In the genomic region with DNA sequence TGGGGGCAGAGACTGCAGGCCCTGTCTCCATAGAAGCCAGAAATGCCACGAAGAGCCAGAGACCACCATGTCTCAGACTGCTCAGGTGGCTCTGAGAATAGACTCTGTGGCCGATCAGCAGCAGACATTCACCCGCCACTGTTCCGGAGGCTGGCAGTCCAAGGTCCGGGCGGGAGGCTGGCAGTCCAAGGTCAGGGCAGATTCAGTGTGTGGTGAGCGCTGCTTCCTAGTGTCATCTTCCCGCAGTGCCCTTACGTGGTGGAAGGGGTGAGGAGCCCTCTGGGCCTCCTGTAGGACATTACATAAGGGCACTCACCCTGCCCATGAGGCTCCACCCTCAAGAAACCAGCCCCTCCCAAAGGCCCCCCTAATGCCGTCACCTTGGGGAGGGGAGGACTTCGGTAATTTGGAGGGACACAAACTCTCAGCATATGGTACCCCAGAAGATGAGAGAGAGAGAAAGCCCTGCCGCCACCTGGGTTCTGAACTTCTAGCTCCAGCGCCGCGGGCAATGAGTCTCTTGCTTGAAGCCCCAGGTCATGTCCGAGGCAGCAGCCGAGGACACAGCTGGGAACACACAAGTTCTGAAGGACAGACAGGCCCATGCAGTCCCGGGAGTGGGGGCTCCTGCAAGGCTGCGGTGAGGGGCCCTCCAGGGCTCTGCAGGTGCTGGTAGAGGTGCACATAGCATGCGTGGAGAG, we compare ENCODE assay signal across 1 cellular context.
A peak's percentile ranks its signal among the peaks of the same experiment; 100 is the strongest.
TF ChIP-seq lines count a peak whose summit lies in the region.

No MANE protein-coding gene starts in this region.

TF ChIP-seq in HepG2, 621 proteins besides CTCF, POLR2A, EP300 and RAD21 (continued from another document and continues in another):
- TF ChIP-seq, protein P1, sequence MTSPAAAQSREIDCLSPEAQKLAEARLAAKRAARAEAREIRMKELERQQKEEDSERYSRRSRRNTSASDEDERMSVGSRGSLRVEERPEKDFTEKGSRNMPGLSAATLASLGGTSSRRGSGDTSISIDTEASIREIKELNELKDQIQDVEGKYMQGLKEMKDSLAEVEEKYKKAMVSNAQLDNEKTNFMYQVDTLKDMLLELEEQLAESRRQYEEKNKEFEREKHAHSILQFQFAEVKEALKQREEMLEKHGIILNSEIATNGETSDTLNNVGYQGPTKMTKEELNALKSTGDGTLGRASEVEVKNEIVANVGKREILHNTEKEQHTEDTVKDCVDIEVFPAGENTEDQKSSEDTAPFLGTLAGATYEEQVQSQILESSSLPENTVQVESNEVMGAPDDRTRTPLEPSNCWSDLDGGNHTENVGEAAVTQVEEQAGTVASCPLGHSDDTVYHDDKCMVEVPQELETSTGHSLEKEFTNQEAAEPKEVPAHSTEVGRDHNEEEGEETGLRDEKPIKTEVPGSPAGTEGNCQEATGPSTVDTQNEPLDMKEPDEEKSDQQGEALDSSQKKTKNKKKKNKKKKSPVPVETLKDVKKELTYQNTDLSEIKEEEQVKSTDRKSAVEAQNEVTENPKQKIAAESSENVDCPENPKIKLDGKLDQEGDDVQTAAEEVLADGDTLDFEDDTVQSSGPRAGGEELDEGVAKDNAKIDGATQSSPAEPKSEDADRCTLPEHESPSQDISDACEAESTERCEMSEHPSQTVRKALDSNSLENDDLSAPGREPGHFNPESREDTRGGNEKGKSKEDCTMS (CRISPR knock-in tag; conservative IDR thresholded peaks at IDR 0.05) = no peak
- TF ChIP-seq BRD4 (CRISPR knock-in tag; IDR thresholded peaks at IDR 0.05) (peak; percentile 64; the same call in 1 of the 2 replicates), REXO4 (CRISPR knock-in tag; IDR thresholded peaks at IDR 0.05; ENCODE audit: borderline replicate concordance) (no peak), HNRNPLL (IDR thresholded peaks at IDR 0.05; ENCODE audit: low read depth, low read length, poor library complexity, severe bottlenecking) (no peak), ETV5 (CRISPR knock-in tag; IDR thresholded peaks at IDR 0.05; ENCODE audit: borderline replicate concordance) (peak; percentile 78), ZNF350 (CRISPR knock-in tag; IDR thresholded peaks at IDR 0.05; ENCODE audit: borderline replicate concordance, low read depth) (peak; percentile 83), NONO (IDR thresholded peaks at IDR 0.05) (no peak), NONO (CRISPR knock-in tag; conservative IDR thresholded peaks at IDR 0.05) (0 out of 2 replicates have a peak, but pooled peaks have one; percentile 51), ZNF552 (CRISPR knock-in tag; IDR thresholded peaks at IDR 0.05; ENCODE audit: borderline replicate concordance) (no peak), JUN (CRISPR knock-in tag; IDR thresholded peaks at IDR 0.05) (no peak), ZNF256 (CRISPR knock-in tag; conservative IDR thresholded peaks at IDR 0.05) (no peak), BCL6 (CRISPR knock-in tag; IDR thresholded peaks at IDR 0.05) (peak; percentile 86), ZNF703 (CRISPR knock-in tag; IDR thresholded peaks at IDR 0.05; ENCODE audit: borderline replicate concordance) (no peak), HOXA9 (CRISPR knock-in tag; IDR thresholded peaks at IDR 0.05; ENCODE audit: borderline replicate concordance) (no peak)
- TF ChIP-seq, protein P2, sequence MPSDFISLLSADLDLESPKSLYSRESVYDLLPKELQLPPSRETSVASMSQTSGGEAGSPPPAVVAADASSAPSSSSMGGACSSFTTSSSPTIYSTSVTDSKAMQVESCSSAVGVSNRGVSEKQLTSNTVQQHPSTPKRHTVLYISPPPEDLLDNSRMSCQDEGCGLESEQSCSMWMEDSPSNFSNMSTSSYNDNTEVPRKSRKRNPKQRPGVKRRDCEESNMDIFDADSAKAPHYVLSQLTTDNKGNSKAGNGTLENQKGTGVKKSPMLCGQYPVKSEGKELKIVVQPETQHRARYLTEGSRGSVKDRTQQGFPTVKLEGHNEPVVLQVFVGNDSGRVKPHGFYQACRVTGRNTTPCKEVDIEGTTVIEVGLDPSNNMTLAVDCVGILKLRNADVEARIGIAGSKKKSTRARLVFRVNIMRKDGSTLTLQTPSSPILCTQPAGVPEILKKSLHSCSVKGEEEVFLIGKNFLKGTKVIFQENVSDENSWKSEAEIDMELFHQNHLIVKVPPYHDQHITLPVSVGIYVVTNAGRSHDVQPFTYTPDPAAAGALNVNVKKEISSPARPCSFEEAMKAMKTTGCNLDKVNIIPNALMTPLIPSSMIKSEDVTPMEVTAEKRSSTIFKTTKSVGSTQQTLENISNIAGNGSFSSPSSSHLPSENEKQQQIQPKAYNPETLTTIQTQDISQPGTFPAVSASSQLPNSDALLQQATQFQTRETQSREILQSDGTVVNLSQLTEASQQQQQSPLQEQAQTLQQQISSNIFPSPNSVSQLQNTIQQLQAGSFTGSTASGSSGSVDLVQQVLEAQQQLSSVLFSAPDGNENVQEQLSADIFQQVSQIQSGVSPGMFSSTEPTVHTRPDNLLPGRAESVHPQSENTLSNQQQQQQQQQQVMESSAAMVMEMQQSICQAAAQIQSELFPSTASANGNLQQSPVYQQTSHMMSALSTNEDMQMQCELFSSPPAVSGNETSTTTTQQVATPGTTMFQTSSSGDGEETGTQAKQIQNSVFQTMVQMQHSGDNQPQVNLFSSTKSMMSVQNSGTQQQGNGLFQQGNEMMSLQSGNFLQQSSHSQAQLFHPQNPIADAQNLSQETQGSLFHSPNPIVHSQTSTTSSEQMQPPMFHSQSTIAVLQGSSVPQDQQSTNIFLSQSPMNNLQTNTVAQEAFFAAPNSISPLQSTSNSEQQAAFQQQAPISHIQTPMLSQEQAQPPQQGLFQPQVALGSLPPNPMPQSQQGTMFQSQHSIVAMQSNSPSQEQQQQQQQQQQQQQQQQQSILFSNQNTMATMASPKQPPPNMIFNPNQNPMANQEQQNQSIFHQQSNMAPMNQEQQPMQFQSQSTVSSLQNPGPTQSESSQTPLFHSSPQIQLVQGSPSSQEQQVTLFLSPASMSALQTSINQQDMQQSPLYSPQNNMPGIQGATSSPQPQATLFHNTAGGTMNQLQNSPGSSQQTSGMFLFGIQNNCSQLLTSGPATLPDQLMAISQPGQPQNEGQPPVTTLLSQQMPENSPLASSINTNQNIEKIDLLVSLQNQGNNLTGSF (CRISPR knock-in tag; IDR thresholded peaks at IDR 0.05) = no peak
- TF ChIP-seq, protein P3, sequence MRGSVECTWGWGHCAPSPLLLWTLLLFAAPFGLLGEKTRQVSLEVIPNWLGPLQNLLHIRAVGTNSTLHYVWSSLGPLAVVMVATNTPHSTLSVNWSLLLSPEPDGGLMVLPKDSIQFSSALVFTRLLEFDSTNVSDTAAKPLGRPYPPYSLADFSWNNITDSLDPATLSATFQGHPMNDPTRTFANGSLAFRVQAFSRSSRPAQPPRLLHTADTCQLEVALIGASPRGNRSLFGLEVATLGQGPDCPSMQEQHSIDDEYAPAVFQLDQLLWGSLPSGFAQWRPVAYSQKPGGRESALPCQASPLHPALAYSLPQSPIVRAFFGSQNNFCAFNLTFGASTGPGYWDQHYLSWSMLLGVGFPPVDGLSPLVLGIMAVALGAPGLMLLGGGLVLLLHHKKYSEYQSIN (CRISPR knock-in tag; IDR thresholded peaks at IDR 0.05; ENCODE audit: borderline replicate concordance) = no peak
- TF ChIP-seq, protein P4, sequence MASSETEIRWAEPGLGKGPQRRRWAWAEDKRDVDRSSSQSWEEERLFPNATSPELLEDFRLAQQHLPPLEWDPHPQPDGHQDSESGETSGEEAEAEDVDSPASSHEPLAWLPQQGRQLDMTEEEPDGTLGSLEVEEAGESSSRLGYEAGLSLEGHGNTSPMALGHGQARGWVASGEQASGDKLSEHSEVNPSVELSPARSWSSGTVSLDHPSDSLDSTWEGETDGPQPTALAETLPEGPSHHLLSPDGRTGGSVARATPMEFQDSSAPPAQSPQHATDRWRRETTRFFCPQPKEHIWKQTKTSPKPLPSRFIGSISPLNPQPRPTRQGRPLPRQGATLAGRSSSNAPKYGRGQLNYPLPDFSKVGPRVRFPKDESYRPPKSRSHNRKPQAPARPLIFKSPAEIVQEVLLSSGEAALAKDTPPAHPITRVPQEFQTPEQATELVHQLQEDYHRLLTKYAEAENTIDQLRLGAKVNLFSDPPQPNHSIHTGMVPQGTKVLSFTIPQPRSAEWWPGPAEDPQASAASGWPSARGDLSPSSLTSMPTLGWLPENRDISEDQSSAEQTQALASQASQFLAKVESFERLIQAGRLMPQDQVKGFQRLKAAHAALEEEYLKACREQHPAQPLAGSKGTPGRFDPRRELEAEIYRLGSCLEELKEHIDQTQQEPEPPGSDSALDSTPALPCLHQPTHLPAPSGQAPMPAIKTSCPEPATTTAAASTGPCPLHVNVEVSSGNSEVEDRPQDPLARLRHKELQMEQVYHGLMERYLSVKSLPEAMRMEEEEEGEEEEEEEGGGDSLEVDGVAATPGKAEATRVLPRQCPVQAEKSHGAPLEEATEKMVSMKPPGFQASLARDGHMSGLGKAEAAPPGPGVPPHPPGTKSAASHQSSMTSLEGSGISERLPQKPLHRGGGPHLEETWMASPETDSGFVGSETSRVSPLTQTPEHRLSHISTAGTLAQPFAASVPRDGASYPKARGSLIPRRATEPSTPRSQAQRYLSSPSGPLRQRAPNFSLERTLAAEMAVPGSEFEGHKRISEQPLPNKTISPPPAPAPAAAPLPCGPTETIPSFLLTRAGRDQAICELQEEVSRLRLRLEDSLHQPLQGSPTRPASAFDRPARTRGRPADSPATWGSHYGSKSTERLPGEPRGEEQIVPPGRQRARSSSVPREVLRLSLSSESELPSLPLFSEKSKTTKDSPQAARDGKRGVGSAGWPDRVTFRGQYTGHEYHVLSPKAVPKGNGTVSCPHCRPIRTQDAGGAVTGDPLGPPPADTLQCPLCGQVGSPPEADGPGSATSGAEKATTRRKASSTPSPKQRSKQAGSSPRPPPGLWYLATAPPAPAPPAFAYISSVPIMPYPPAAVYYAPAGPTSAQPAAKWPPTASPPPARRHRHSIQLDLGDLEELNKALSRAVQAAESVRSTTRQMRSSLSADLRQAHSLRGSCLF (CRISPR knock-in tag; IDR thresholded peaks at IDR 0.05; ENCODE audit: borderline replicate concordance) = no peak
- TF ChIP-seq, protein P5, sequence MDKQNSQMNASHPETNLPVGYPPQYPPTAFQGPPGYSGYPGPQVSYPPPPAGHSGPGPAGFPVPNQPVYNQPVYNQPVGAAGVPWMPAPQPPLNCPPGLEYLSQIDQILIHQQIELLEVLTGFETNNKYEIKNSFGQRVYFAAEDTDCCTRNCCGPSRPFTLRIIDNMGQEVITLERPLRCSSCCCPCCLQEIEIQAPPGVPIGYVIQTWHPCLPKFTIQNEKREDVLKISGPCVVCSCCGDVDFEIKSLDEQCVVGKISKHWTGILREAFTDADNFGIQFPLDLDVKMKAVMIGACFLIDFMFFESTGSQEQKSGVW (CRISPR knock-in tag; IDR thresholded peaks at IDR 0.05; ENCODE audit: borderline replicate concordance) = no peak
- TF ChIP-seq, protein P6, sequence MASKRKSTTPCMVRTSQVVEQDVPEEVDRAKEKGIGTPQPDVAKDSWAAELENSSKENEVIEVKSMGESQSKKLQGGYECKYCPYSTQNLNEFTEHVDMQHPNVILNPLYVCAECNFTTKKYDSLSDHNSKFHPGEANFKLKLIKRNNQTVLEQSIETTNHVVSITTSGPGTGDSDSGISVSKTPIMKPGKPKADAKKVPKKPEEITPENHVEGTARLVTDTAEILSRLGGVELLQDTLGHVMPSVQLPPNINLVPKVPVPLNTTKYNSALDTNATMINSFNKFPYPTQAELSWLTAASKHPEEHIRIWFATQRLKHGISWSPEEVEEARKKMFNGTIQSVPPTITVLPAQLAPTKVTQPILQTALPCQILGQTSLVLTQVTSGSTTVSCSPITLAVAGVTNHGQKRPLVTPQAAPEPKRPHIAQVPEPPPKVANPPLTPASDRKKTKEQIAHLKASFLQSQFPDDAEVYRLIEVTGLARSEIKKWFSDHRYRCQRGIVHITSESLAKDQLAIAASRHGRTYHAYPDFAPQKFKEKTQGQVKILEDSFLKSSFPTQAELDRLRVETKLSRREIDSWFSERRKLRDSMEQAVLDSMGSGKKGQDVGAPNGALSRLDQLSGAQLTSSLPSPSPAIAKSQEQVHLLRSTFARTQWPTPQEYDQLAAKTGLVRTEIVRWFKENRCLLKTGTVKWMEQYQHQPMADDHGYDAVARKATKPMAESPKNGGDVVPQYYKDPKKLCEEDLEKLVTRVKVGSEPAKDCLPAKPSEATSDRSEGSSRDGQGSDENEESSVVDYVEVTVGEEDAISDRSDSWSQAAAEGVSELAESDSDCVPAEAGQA (IDR thresholded peaks at IDR 0.05; ENCODE audit: low read depth) = 0 out of 2 replicates have a peak, but pooled peaks have one; percentile 28
- TF ChIP-seq, protein P6 (CRISPR knock-in tag; IDR thresholded peaks at IDR 0.05; ENCODE audit: borderline replicate concordance) = no peak
- TF ChIP-seq, protein P7, sequence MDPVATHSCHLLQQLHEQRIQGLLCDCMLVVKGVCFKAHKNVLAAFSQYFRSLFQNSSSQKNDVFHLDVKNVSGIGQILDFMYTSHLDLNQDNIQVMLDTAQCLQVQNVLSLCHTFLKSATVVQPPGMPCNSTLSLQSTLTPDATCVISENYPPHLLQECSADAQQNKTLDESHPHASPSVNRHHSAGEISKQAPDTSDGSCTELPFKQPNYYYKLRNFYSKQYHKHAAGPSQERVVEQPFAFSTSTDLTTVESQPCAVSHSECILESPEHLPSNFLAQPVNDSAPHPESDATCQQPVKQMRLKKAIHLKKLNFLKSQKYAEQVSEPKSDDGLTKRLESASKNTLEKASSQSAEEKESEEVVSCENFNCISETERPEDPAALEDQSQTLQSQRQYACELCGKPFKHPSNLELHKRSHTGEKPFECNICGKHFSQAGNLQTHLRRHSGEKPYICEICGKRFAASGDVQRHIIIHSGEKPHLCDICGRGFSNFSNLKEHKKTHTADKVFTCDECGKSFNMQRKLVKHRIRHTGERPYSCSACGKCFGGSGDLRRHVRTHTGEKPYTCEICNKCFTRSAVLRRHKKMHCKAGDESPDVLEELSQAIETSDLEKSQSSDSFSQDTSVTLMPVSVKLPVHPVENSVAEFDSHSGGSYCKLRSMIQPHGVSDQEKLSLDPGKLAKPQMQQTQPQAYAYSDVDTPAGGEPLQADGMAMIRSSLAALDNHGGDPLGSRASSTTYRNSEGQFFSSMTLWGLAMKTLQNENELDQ (CRISPR knock-in tag; IDR thresholded peaks at IDR 0.05; ENCODE audit: borderline replicate concordance) = 0 out of 2 replicates have a peak, but pooled peaks have one; percentile 18
- TF ChIP-seq, protein P8, sequence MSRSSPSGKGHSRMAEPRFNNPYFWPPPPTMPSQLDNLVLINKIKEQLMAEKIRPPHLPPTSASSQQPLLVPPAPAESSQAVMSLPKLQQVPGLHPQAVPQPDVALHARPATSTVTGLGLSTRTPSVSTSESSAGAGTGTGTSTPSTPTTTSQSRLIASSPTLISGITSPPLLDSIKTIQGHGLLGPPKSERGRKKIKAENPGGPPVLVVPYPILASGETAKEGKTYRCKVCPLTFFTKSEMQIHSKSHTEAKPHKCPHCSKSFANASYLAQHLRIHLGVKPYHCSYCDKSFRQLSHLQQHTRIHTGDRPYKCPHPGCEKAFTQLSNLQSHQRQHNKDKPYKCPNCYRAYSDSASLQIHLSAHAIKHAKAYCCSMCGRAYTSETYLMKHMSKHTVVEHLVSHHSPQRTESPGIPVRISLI (CRISPR knock-in tag; IDR thresholded peaks at IDR 0.05; ENCODE audit: borderline replicate concordance) = peak; percentile 45; the same call in 1 of the 2 replicates
